19 cellular contexts compared by ENCODE assay signal in genomic region chr18:63508634-63509033, GRCh38. TPM values are rescaled to one million over a fixed set of nuclear protein-coding genes. Genes with fewer than 3 reads are reported as not detected.
A peak's percentile ranks its signal among the peaks of the same experiment; 100 is the strongest.
DNase-seq lines count a peak whose midpoint lies in the region; ATAC-seq and TF ChIP-seq lines count a peak whose summit lies in the region.
"Had no signal": no experiment of that assay in that cellular context is flagged by ENCODE, and none has a peak within 500 bp of the region (broad histone marks: within the 10 kb centered on the region; RNA-seq: fewer than 3 reads in every experiment).

No MANE protein-coding gene starts in this region.

- intact Hi-C loops in mammary epithelial cell (cut with micrococcal nuclease) = no loop called here

- peaks cover 18% of the 10 kb centered on the region for H3K4me1 Mint-ChIP-seq in GM23338

- H3K4me3 ChIP-seq in GM23338 = no peak overlapping the region
- no peak overlapping the region for H3K4me3 ChIP-seq in mammary epithelial cell (replicated peaks in 1 of 3; ENCODE audit: insufficient read depth in 1 of 3, low read depth in 2 of 3, low read length in 3 of 3)

- H3K4me3 Mint-ChIP-seq in GM23338 = no peak overlapping the region
- H3K4me3 Mint-ChIP-seq: CD14-positive monocyte, H9, T-cell had no signal

- 64% methylated on average over 4 of the region's 4 CpGs for WGBS in mammary epithelial cell (ENCODE audit: low coverage, missing lambda C conversion rate)

- TF ChIP-seq CTCF in GM23338 (conservative IDR thresholded peaks at IDR 0.05; ENCODE audit: low read depth in 2 of 2) (no peak), mammary epithelial cell (conservative IDR thresholded peaks at IDR 0.05 in 1 of 2, IDR thresholded peaks at IDR 0.05 in 1 of 2; ENCODE audit: extremely low read depth in 1 of 2, insufficient read depth in 1 of 2, low read depth in 1 of 2, low read length in 2 of 2) (no peak)

- dilution Hi-C loops in mammary epithelial cell (cut with HindIII; ENCODE audit: low sequenced_read_pairs) = loop anchor here (5.0 to 25.0 kb wide), 2 partner anchors 79 to 329 kb away; partner anchors contain the start of gene SERPINB13

- H3K9me3 ChIP-seq in mammary epithelial cell (replicated peaks; ENCODE audit: insufficient read depth, low read length) = no peaks in the 10 kb centered on the region
- H3K9me3 ChIP-seq: SK-N-SH had no signal

- H3K9ac ChIP-seq in mammary epithelial cell (ENCODE audit: insufficient read depth, low read length) = no peak overlapping the region
- H3K9ac ChIP-seq: SK-N-SH had no signal

- no peaks in the 10 kb centered on the region for H3K36me3 Mint-ChIP-seq in GM23338 (ENCODE audit: low read depth)
- H3K36me3 Mint-ChIP-seq: CD14-positive monocyte, T-cell had no signal

- H3K27me3 Mint-ChIP-seq in GM23338 (ENCODE audit: insufficient read depth, low read depth, poor library complexity) = peaks cover 3% of the 10 kb centered on the region

- no peak overlapping the region for H3K27ac Mint-ChIP-seq in GM23338
- H3K27ac Mint-ChIP-seq: T-cell had no signal

- ATAC-seq in GM23338 (no peak), esophagus mucosa (peak; percentile 46), GM19395 (IDR thresholded peaks at IDR 0.05; ENCODE audit: unreplicated experiment) (no peak)
- ATAC-seq: T-cell had no signal

- H3F3A ChIP-seq in GM23338 (replicated peaks; ENCODE audit: low read depth) = no peaks in the 10 kb centered on the region

- H4K20me1 ChIP-seq in GM23338 (replicated peaks; ENCODE audit: insufficient read depth) (no peaks in the 10 kb centered on the region), mammary epithelial cell (ENCODE audit: insufficient read depth, low read length) (no peaks in the 10 kb centered on the region)

- no peak overlapping the region for H3K27ac ChIP-seq in GM23338 (ENCODE audit: low read depth)
- H3K27ac ChIP-seq in mammary epithelial cell (ENCODE audit: insufficient read depth, low read depth, low read length) = no peak overlapping the region

- H3K36me3 ChIP-seq in GM23338 (ENCODE audit: insufficient read depth) (no peaks in the 10 kb centered on the region), mammary epithelial cell (ENCODE audit: insufficient read depth, low read length) (peaks cover 17% of the 10 kb centered on the region)

- H3K4me2 ChIP-seq in GM23338 (no peak overlapping the region), mammary epithelial cell (ENCODE audit: insufficient read depth, low read depth, low read length) (no peak overlapping the region)
- H3K4me2 ChIP-seq: SK-N-SH had no signal

- no peaks in the 10 kb centered on the region for H3K79me2 ChIP-seq in GM23338 (replicated peaks; ENCODE audit: insufficient read depth)
- H3K79me2 ChIP-seq in mammary epithelial cell (ENCODE audit: insufficient read depth, low read length) = peaks cover 3% of the 10 kb centered on the region

- CTCF ChIA-PET in mammary epithelial cell (lab: Charles Lee; ENCODE audit: low non-redundant PET) = no interaction called here

- in situ Hi-C loops in mammary epithelial cell (cut with MboI; ENCODE audit: low sequenced_read_pairs in 2 of 2) = loop anchor here in 1 of 2 donors (5.0 to 25.0 kb wide), 2 partner anchors 339 to 429 kb away; partner anchors contain the start of gene HMSD

- no TSS peak for BruUV-seq in mammary epithelial cell (replicated peaks; lab: Mats Ljungman, UMichigan)

- H3K4me1 ChIP-seq in GM23338 (ENCODE audit: insufficient read depth) = peaks cover 26% of the 10 kb centered on the region
- H3K4me1 ChIP-seq in mammary epithelial cell (ENCODE audit: insufficient read depth, low read length) = no peaks in the 10 kb centered on the region

- H2AFZ ChIP-seq in GM23338 (0 out of 2 replicates have a peak overlapping the region, but pooled peaks have one; percentile 32), mammary epithelial cell (ENCODE audit: low read depth, low read length) (no peak overlapping the region)

- no peaks in the 10 kb centered on the region for H3K9me2 ChIP-seq in GM23338 (ENCODE audit: insufficient read depth)
- H3K9me2 ChIP-seq: SK-N-SH had no signal

- DNase-seq in GM23338 (ENCODE audit: low spot score) (no peak), NOMO-1 treated with DMSO at 0.1 percent for 48 hours (lab: John Stamatoyannopoulos, UW; ENCODE audit: unreplicated experiment) (peak; percentile 16), retina (peak; percentile 19), mammary epithelial cell (no peak), NK-92 (lab: John Stamatoyannopoulos, UW; ENCODE audit: unreplicated experiment) (no peak)
- DNase-seq: DND-41, H9, NCI-H1105 treated with DMSO at 0.1 percent for 48 hours, NCI-H1694, NCI-H2081 treated with DMSO at 0.1 percent for 48 hours, NCI-H510A, NCI-H82, Right ventricle myocardium superior, SK-N-SH, T-cell had no signal

- H3K9me3 Mint-ChIP-seq in GM23338 = no peaks in the 10 kb centered on the region
- H3K9me3 Mint-ChIP-seq: CD14-positive monocyte, H9, T-cell had no signal

- H3K27me3 ChIP-seq in GM23338 (ENCODE audit: insufficient read depth) = no peaks in the 10 kb centered on the region
- no peaks in the 10 kb centered on the region for H3K27me3 ChIP-seq in mammary epithelial cell (ENCODE audit: insufficient read depth, low read length)

TF ChIP-seq in GM23338, 12 proteins besides CTCF, POLR2A, EP300 and RAD21 (continues in another document):
- TF ChIP-seq REST (IDR thresholded peaks at IDR 0.05; ENCODE audit: unreplicated experiment) (no peak), NANOG (IDR thresholded peaks at IDR 0.05; ENCODE audit: borderline replicate concordance) (no peak), EZH2phosphoT487 (IDR thresholded peaks at IDR 0.05; ENCODE audit: unreplicated experiment) (no peak), CREB1 (CRISPR knock-in tag; IDR thresholded peaks at IDR 0.05; ENCODE audit: low read depth) (no peak), POLR2AphosphoS5 (IDR thresholded peaks at IDR 0.05; ENCODE audit: low read depth) (no peak), EZH2 (IDR thresholded peaks at IDR 0.05; ENCODE audit: low read depth, unreplicated experiment) (no peak)

RNA-seq across cellular contexts. Expression of gene SERPINB5, which starts 31.9 kb away (rescaled TPM):
- total RNA-seq in GM23338 (2014; rRNA removed; shearing (Covaris generic)) = not detected in 2 replicates
- polyA plus RNA-seq in GM23338 (2016; fragmentation: Nextera tagmentation; extraction: Ambion mirVana) = 0.16 TPM in 1 of 2 replicates, not detected in the other
- total RNA-seq in esophagus mucosa = 213 TPM
- total RNA-seq in mammary epithelial cell = 100 to 1,000 TPM; 428 to 490 TPM
- polyA plus RNA-seq in mammary epithelial cell = 525 TPM
- 393 TPM for polyA minus RNA-seq in mammary epithelial cell
- total RNA-seq: H9, Right ventricle myocardium superior, T-cell had no signal
- polyA plus RNA-seq: AG04450, CD14-positive monocyte, SK-N-SH had no signal

RNA-seq across cellular contexts. Expression of gene SERPINB12, which starts 33.5 kb away (rescaled TPM):
- total RNA-seq in GM23338 (2014; rRNA removed; shearing (Covaris generic)) = not detected in 2 replicates
- polyA plus RNA-seq in GM23338 (2016; fragmentation: Nextera tagmentation; extraction: Ambion mirVana) (not detected in 2 replicates), mammary epithelial cell (not detected)
- total RNA-seq in esophagus mucosa (0.60 TPM), mammary epithelial cell (not detected)
- polyA minus RNA-seq in mammary epithelial cell = not detected
- total RNA-seq: H9, Right ventricle myocardium superior, T-cell had no signal
- polyA plus RNA-seq: AG04450, CD14-positive monocyte, SK-N-SH had no signal

Comparison
In these comparisons a context has a peak if more than half of its experiments do, and no peak if none do; other contexts are left out.
1. DNase-seq: peak in NOMO-1 treated with DMSO at 0.1 percent for 48 hours (single experiment) and retina (single experiment); none in GM23338 (single experiment), mammary epithelial cell (single experiment) and NK-92 (single experiment).
2. RNA of gene SERPINB5, which starts 31.9 kb away (total RNA-seq): 428 to 490 TPM in mammary epithelial cell and 213 TPM in esophagus mucosa (single experiment); not detected in GM23338; every median in the first group is over 100 times any median in the second.